Comparison of ENCODE assay signal across 26 cellular contexts in genomic region chr11:19077965-19078364, GRCh38. TPM values are rescaled to one million over a fixed set of nuclear protein-coding genes. Genes with fewer than 3 reads are reported as not detected.
DNase-seq lines count a peak whose midpoint lies in the region; ATAC-seq and TF ChIP-seq lines count a peak whose summit lies in the region.
"Had no signal": no experiment of that assay in that cellular context is flagged by ENCODE, and none has a peak within 500 bp of the region (broad histone marks: within the 10 kb centered on the region; RNA-seq: fewer than 3 reads in every experiment).

No MANE protein-coding gene starts in this region.

- H2AK5ac ChIP-seq in mesenchymal stem cell (ENCODE audit: low read length, severe bottlenecking), result no peak overlapping the region

- peak overlapping the region; percentile 38 for H3K27ac Mint-ChIP-seq in activated naive CD4-positive, alpha-beta T cell treated with anti-CD3 and anti-CD28 coated beads, Interleukin-2, amount 10 ng/mL, durations not matched to agents 7 days and 5 days
- H3K27ac Mint-ChIP-seq in activated naive CD4-positive, alpha-beta T cell treated with anti-CD3 and anti-CD28 coated beads, Interleukin-2, amount 50 U/mL, for 72 hours, result no peak overlapping the region
- H3K27ac Mint-ChIP-seq in type B pancreatic cell, result peak overlapping the region; percentile 61

- TF ChIP-seq CTCF in RWPE2 (IDR thresholded peaks at IDR 0.05; ENCODE audit: poor library complexity, severe bottlenecking) (no peak), type B pancreatic cell (conservative IDR thresholded peaks at IDR 0.05) (no peak)

- H3K4me3 Mint-ChIP-seq in activated naive CD4-positive, alpha-beta T cell treated with anti-CD3 and anti-CD28 coated beads, Interleukin-2, amount 10 ng/mL, durations not matched to agents 7 days and 5 days, result no peak overlapping the region
- no peak overlapping the region for H3K4me3 Mint-ChIP-seq in type B pancreatic cell

- H3K23ac ChIP-seq in mesenchymal stem cell (ENCODE audit: low read length in 2 of 2), result no peak overlapping the region

- no peak for ATAC-seq in activated naive CD4-positive, alpha-beta T cell treated with anti-CD3 and anti-CD28 coated beads, Interleukin-2, amount 50 U/mL, for 72 hours
- ATAC-seq in RWPE2 (ENCODE audit: low read depth), result no peak
- ATAC-seq in GM19397 (IDR thresholded peaks at IDR 0.05; ENCODE audit: unreplicated experiment), result no peak

- CTCF ChIA-PET in activated naive CD4-positive, alpha-beta T cell treated with anti-CD3 and anti-CD28 coated beads, Interleukin-2, amount 10 ng/mL, durations not matched to agents 7 days and 5 days (lab: Charles Lee), result interaction anchor here (0.7 to 2.7 kb wide), 9 partner anchors 10 to 475 kb away, joined by 3 to 12 read pairs (median 5); partner anchors contain the start of genes MRGPRX2 and ZDHHC13

- H4K91ac ChIP-seq in mesenchymal stem cell (ENCODE audit: low read length), result peak overlapping the region; percentile 48

- H3K9me3 ChIP-seq in RWPE2 (ENCODE audit: severe bottlenecking), result no peaks in the 10 kb centered on the region
- no peaks in the 10 kb centered on the region for H3K9me3 ChIP-seq in mesenchymal stem cell (ENCODE audit: control insufficient read depth, low read length)
- H3K9me3 ChIP-seq: Peyer's patch had no signal

- no peak overlapping the region for H3K4ac ChIP-seq in mesenchymal stem cell (ENCODE audit: low read depth in 1 of 2, low read length in 2 of 2)

- H3K18ac ChIP-seq in mesenchymal stem cell (ENCODE audit: low read depth in 1 of 2, low read length in 2 of 2), result no peak overlapping the region

- no peak overlapping the region for H4K8ac ChIP-seq in mesenchymal stem cell (ENCODE audit: low read length)

- no peaks in the 10 kb centered on the region for H3K4me1 Mint-ChIP-seq in activated naive CD4-positive, alpha-beta T cell treated with anti-CD3 and anti-CD28 coated beads, Interleukin-2, amount 10 ng/mL, durations not matched to agents 7 days and 5 days
- H3K4me1 Mint-ChIP-seq in type B pancreatic cell (ENCODE audit: unreplicated experiment), result peaks cover 23% of the 10 kb centered on the region

- no peaks in the 10 kb centered on the region for H3K9me3 Mint-ChIP-seq in activated naive CD4-positive, alpha-beta T cell treated with anti-CD3 and anti-CD28 coated beads, Interleukin-2, amount 10 ng/mL, durations not matched to agents 7 days and 5 days
- no peaks in the 10 kb centered on the region for H3K9me3 Mint-ChIP-seq in activated naive CD4-positive, alpha-beta T cell treated with anti-CD3 and anti-CD28 coated beads, Interleukin-2, amount 50 U/mL, for 72 hours
- no peaks in the 10 kb centered on the region for H3K9me3 Mint-ChIP-seq in type B pancreatic cell

- H3K79me1 ChIP-seq in mesenchymal stem cell (replicated peaks; ENCODE audit: low read length, poor library complexity, severe bottlenecking), result no peaks in the 10 kb centered on the region

- H3K27ac ChIP-seq in RWPE2 (ENCODE audit: poor library complexity, severe bottlenecking), result peak overlapping the region; percentile 5
- H3K27ac ChIP-seq in mesenchymal stem cell (ENCODE audit: low read length, poor library complexity, severe bottlenecking), result no peak overlapping the region
- H3K27ac ChIP-seq: 22Rv1, KMS-11, Peyer's patch, SK-N-MC had no signal

- H3K27me3 ChIP-seq in RWPE2 (ENCODE audit: insufficient read depth, poor library complexity, severe bottlenecking) (no peaks in the 10 kb centered on the region), mesenchymal stem cell (ENCODE audit: control insufficient read depth in 1 of 2, insufficient read depth in 1 of 2, low read length in 2 of 2) (peaks cover 34 to 76% of the 10 kb centered on the region in 2 experiments)
- H3K27me3 ChIP-seq: Peyer's patch had no signal

- no peak overlapping the region for H2BK120ac ChIP-seq in mesenchymal stem cell (ENCODE audit: low read depth, low read length)

- H3K4me2 ChIP-seq in mesenchymal stem cell (ENCODE audit: low read length, poor library complexity, severe bottlenecking), result no peak overlapping the region
- H3K4me2 ChIP-seq: KMS-11 had no signal

- H2BK15ac ChIP-seq in mesenchymal stem cell (ENCODE audit: low read depth, poor library complexity, severe bottlenecking), result no peak overlapping the region

- H3K14ac ChIP-seq in mesenchymal stem cell (ENCODE audit: low read length in 2 of 2), result no peak overlapping the region

- H3K9ac ChIP-seq in mesenchymal stem cell (ENCODE audit: low read length), result no peak overlapping the region
- H3K9ac ChIP-seq: KMS-11 had no signal

- H2AFZ ChIP-seq in mesenchymal stem cell (ENCODE audit: low read depth, low read length), result no peak overlapping the region

- H3K36me3 ChIP-seq in RWPE2 (ENCODE audit: low read depth) (no peaks in the 10 kb centered on the region), mesenchymal stem cell (ENCODE audit: control insufficient read depth in 1 of 2, insufficient read depth in 2 of 2, low read depth in 1 of 2, low read length in 2 of 2) (no peaks in the 10 kb centered on the region)
- H3K36me3 ChIP-seq: Peyer's patch had no signal

- H3K4me3 ChIP-seq in RWPE2 (ENCODE audit: severe bottlenecking) (no peak overlapping the region), mesenchymal stem cell (ENCODE audit: insufficient read depth in 1 of 2, low read depth in 1 of 2, low read length in 2 of 2) (no peak overlapping the region)
- H3K4me3 ChIP-seq: Peyer's patch, SK-N-MC had no signal

- DNase-seq in activated naive CD4-positive, alpha-beta T cell treated with anti-CD3 and anti-CD28 coated beads, Interleukin-2, amount 10 ng/mL, durations not matched to agents 7 days and 5 days, result no peak
- no peak for DNase-seq in activated naive CD4-positive, alpha-beta T cell treated with anti-CD3 and anti-CD28 coated beads, Interleukin-2, amount 50 U/mL, for 72 hours (ENCODE audit: low spot score in 2 of 2)
- DNase-seq in RWPE2 (ENCODE audit: low spot score), result no peak
- no peak for DNase-seq in mesenchymal stem cell
- DNase-seq in type B pancreatic cell (ENCODE audit: extremely low spot score, unreplicated experiment), result no peak
- no peak for DNase-seq in NCI-H1694 (lab: John Stamatoyannopoulos, UW)
- no peak for DNase-seq in NCI-H82 (lab: John Stamatoyannopoulos, UW)
- DNase-seq: Calu3, GDM1, IMR-90, NCI-H1048, NCI-H1417, NCI-H1694 treated with DMSO at 0.1 percent for 48 hours, NCI-H2081, NCI-H2227 treated with DMSO at 0.1 percent for 48 hours, NCI-H526 treated with DMSO at 0.1 percent for 48 hours, Peyer's patch, SIG-M5, SW 1271 had no signal

- H3K36me3 Mint-ChIP-seq in activated naive CD4-positive, alpha-beta T cell treated with anti-CD3 and anti-CD28 coated beads, Interleukin-2, amount 10 ng/mL, durations not matched to agents 7 days and 5 days, result no peaks in the 10 kb centered on the region
- H3K36me3 Mint-ChIP-seq in activated naive CD4-positive, alpha-beta T cell treated with anti-CD3 and anti-CD28 coated beads, Interleukin-2, amount 50 U/mL, for 72 hours, result no peaks in the 10 kb centered on the region
- no peaks in the 10 kb centered on the region for H3K36me3 Mint-ChIP-seq in type B pancreatic cell

- H2BK5ac ChIP-seq in mesenchymal stem cell (ENCODE audit: low read depth, low read length, poor library complexity, severe bottlenecking), result no peak overlapping the region

- peaks cover 22% of the 10 kb centered on the region for H3K27me3 Mint-ChIP-seq in activated naive CD4-positive, alpha-beta T cell treated with anti-CD3 and anti-CD28 coated beads, Interleukin-2, amount 10 ng/mL, durations not matched to agents 7 days and 5 days
- H3K27me3 Mint-ChIP-seq in type B pancreatic cell, result no peaks in the 10 kb centered on the region

- peak overlapping the region in 1 of 2 experiments; percentile 66 for H2BK12ac ChIP-seq in mesenchymal stem cell (ENCODE audit: low read length in 2 of 2)

- H3K4me1 ChIP-seq in RWPE2 (ENCODE audit: insufficient read depth, poor library complexity, severe bottlenecking) (peaks cover 20% of the 10 kb centered on the region), mesenchymal stem cell (ENCODE audit: control insufficient read depth, insufficient read depth, low read depth, low read length) (no peaks in the 10 kb centered on the region)
- H3K4me1 ChIP-seq: Peyer's patch had no signal

RNA-seq across cellular contexts. Expression of gene MRGPRX2, which starts 17.4 kb away (rescaled TPM):
- total RNA-seq in activated naive CD4-positive, alpha-beta T cell treated with anti-CD3 and anti-CD28 coated beads, Interleukin-2, amount 50 U/mL, for 72 hours, result under 1 TPM in 1 of 2 donors, not detected in 1; 0.86 TPM
- not detected for polyA plus RNA-seq in mesenchymal stem cell (2013, experiment 1 of 2)
- not detected for polyA plus RNA-seq in mesenchymal stem cell (2013, experiment 2 of 2)
- total RNA-seq in type B pancreatic cell (ENCODE audit: low replicate concordance), result not detected in 2 replicates
- total RNA-seq: Calu3, HT1080, IMR-90, NCI-H460, Peyer's patch had no signal
- polyA plus RNA-seq: BJ, IMR-90 had no signal

RNA-seq across cellular contexts. Expression of gene ZDHHC13, which starts 39.0 kb away (rescaled TPM):
- total RNA-seq in activated naive CD4-positive, alpha-beta T cell treated with anti-CD3 and anti-CD28 coated beads, Interleukin-2, amount 50 U/mL, for 72 hours, result 10 to 100 TPM; 24.0 to 28.3 TPM
- 6.4 TPM for polyA plus RNA-seq in mesenchymal stem cell (2013, experiment 1 of 2)
- polyA plus RNA-seq in mesenchymal stem cell (2013, experiment 2 of 2), result 6.9 TPM
- 18.2 and 19.0 TPM in 2 replicates for total RNA-seq in type B pancreatic cell (ENCODE audit: low replicate concordance)

Comparison
In these comparisons a context has a peak if more than half of its experiments do, and no peak if none do; other contexts are left out.
1. H3K27ac Mint-ChIP-seq: peak in activated naive CD4-positive, alpha-beta T cell treated with anti-CD3 and anti-CD28 coated beads, Interleukin-2, amount 10 ng/mL, durations not matched to agents 7 days and 5 days (single experiment) and type B pancreatic cell (single experiment); none in activated naive CD4-positive, alpha-beta T cell treated with anti-CD3 and anti-CD28 coated beads, Interleukin-2, amount 50 U/mL, for 72 hours (0 of 2).